In the genomic region with DNA sequence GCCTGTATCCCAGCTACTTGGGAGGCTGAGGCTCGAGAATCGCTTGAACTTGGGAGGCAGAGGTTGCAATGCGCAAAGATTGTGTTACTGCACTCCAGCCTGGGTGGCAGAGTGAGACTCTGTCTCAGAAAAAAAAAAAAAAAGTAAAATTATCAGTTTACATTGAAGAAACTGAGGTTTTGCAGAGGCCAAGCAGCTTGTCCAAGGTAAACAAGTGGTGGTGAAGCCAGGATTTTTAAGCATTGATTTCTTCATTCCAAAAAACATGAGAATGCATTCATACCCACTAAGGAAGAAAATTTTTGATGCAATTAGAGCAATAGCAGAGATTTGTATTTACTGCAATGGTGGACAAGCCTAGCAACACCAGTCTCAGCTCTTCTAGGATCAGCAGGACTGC, we compare ENCODE assay signal across 14 cellular contexts. TPM values are rescaled to one million over a fixed set of nuclear protein-coding genes. Genes with fewer than 3 reads are reported as not detected.
DNase-seq lines count a peak whose midpoint lies in the region; ATAC-seq and TF ChIP-seq lines count a peak whose summit lies in the region.
"Had no signal": no experiment of that assay in that cellular context is flagged by ENCODE, and none has a peak within 500 bp of the region (broad histone marks: within the 10 kb centered on the region; RNA-seq: fewer than 3 reads in every experiment).

No MANE protein-coding gene starts in this region.

- no peaks in the 10 kb centered on the region for H3K9me3 Mint-ChIP-seq in natural killer cell
- H3K9me3 Mint-ChIP-seq: CD4-positive, CD25-positive, alpha-beta regulatory T cell; H9 had no signal

- no peaks in the 10 kb centered on the region for H3K27me3 ChIP-seq in PC-9 (ENCODE audit: insufficient read depth, low read depth)
- no peaks in the 10 kb centered on the region for H3K27me3 ChIP-seq in mucosa of rectum (ENCODE audit: control insufficient read depth in 2 of 2, insufficient read depth in 2 of 2, low read length in 2 of 2)
- H3K27me3 ChIP-seq: BE2C had no signal

- intact Hi-C loops in PC-9 (cut with micrococcal nuclease; ENCODE audit: unreplicated experiment) (no loop called here), natural killer cell (cut with micrococcal nuclease) (no loop called here)

- H4K20me1 ChIP-seq in PC-9 (ENCODE audit: insufficient read depth), result no peaks in the 10 kb centered on the region

- POLR2A ChIA-PET in PC-9 (lab: Charles Lee; ENCODE audit: unreplicated experiment), result no interaction called here

- no peaks in the 10 kb centered on the region for H3F3A ChIP-seq in PC-9 (ENCODE audit: insufficient read depth, low read depth)

- ATAC-seq in HG03571 (IDR thresholded peaks at IDR 0.05; ENCODE audit: unreplicated experiment), result no peak
- no peak for ATAC-seq in HG02870 (IDR thresholded peaks at IDR 0.05; ENCODE audit: unreplicated experiment)
- ATAC-seq in natural killer cell, result no peak

- H3K27ac ChIP-seq in PC-9, result no peak overlapping the region
- H3K27ac ChIP-seq in mucosa of rectum (ENCODE audit: low read depth in 2 of 2, low read length in 2 of 2), result peak overlapping the region; percentile 46 to 91

- H3K4me1 ChIP-seq in PC-9 (replicated peaks; ENCODE audit: insufficient read depth) (peaks cover 10% of the 10 kb centered on the region), mucosa of rectum (ENCODE audit: control insufficient read depth in 2 of 2, insufficient read depth in 2 of 2, low read length in 2 of 2) (peaks cover 23 to 35% of the 10 kb centered on the region in 2 donors)
- H3K4me1 ChIP-seq: BE2C had no signal

- H3K4me1 Mint-ChIP-seq in natural killer cell, result peaks cover 0 to 4% of the 10 kb centered on the region in 2 donors

- CTCF ChIA-PET in PC-9 (lab: Charles Lee), result interaction anchor here (0.5 kb wide), 2 partner anchors 9 to 54 kb away, joined by 3 to 5 read pairs; no protein-coding TSS in a partner anchor

- no peaks in the 10 kb centered on the region for H3K36me3 Mint-ChIP-seq in natural killer cell

- H3K79me2 ChIP-seq in PC-9 (ENCODE audit: low read depth), result no peaks in the 10 kb centered on the region

- BruUV-seq in PC-9 (replicated peaks; lab: Mats Ljungman, UMichigan), result TSS peak; percentile 20

- no peaks in the 10 kb centered on the region for H3K27me3 Mint-ChIP-seq in natural killer cell (ENCODE audit: low read depth in 2 of 2)
- H3K27me3 Mint-ChIP-seq: CD4-positive, CD25-positive, alpha-beta regulatory T cell had no signal

- H3K9me2 ChIP-seq in PC-9 (ENCODE audit: insufficient read depth), result no peaks in the 10 kb centered on the region

- no peak overlapping the region for H3K4me3 Mint-ChIP-seq in natural killer cell
- H3K4me3 Mint-ChIP-seq: CD4-positive, CD25-positive, alpha-beta regulatory T cell; H9 had no signal

- no peak overlapping the region for H2AFZ ChIP-seq in PC-9

- H3K4me3 ChIP-seq in PC-9 (no peak overlapping the region), mucosa of rectum (ENCODE audit: low read length in 2 of 2) (no peak overlapping the region)

- no peaks in the 10 kb centered on the region for H3K9me3 ChIP-seq in PC-9 (ENCODE audit: insufficient read depth, low read depth)
- H3K9me3 ChIP-seq in mucosa of rectum (ENCODE audit: control insufficient read depth in 2 of 2, low read length in 2 of 2), result no peaks in the 10 kb centered on the region
- H3K9me3 ChIP-seq: BE2C, Caco-2 had no signal

- TF ChIP-seq CTCF in GM13976 (IDR thresholded peaks at IDR 0.05; ENCODE audit: borderline replicate concordance, control extremely low read depth, extremely low read depth, insufficient read depth, missing control alignments) (no peak), PC-9 (conservative IDR thresholded peaks at IDR 0.05) (no peak), natural killer cell (IDR thresholded peaks at IDR 0.05) (no peak)

- no peak overlapping the region for H3K9ac ChIP-seq in mucosa of rectum (ENCODE audit: low read depth in 1 of 2, low read length in 2 of 2)

- in situ Hi-C loops in GM13976 (cut with MboI; ENCODE audit: low sequenced_read_pairs, unreplicated experiment), result no loop called here

- DNase-seq in GM13976 (ENCODE audit: low spot score) (peak; percentile 1), PC-9 (no peak), fibroblast of gingiva (ENCODE audit: low read depth) (peak; percentile 21), natural killer cell (no peak)
- DNase-seq: ACHN; BE2C; C1 segment of cervical spinal cord; Caco-2; CD4-positive, CD25-positive, alpha-beta regulatory T cell; H9; KG1 had no signal

- no peak overlapping the region for H3K4me2 ChIP-seq in PC-9

- no peak overlapping the region for H3K27ac Mint-ChIP-seq in natural killer cell
- H3K27ac Mint-ChIP-seq: H9 had no signal

- H3K36me3 ChIP-seq in PC-9 (ENCODE audit: low read depth) (no peaks in the 10 kb centered on the region), mucosa of rectum (ENCODE audit: control insufficient read depth in 2 of 2, insufficient read depth in 2 of 2, low read length in 2 of 2) (peaks cover 4 to 15% of the 10 kb centered on the region in 2 donors)
- H3K36me3 ChIP-seq: BE2C had no signal

RNA-seq across cellular contexts. Expression of gene CENPV, which starts 52.7 kb away (rescaled TPM):
- total RNA-seq in PC-9 (2021), result 12.6 and 18.1 TPM in 2 replicates
- total RNA-seq in natural killer cell, result 10 to 100 TPM; 11.3 to 20.0 (median 15.1) TPM

Comparison
In these comparisons a context has a peak if more than half of its experiments do, and no peak if none do; other contexts are left out.
1. DNase-seq: peak in GM13976 (single experiment) and fibroblast of gingiva (single experiment); none in PC-9 (0 of 2) and natural killer cell (single experiment).